20 cellular contexts compared by ENCODE assay signal in genomic region chr10:128915630-128916029, GRCh38.
A peak's percentile ranks its signal among the peaks of the same experiment; 100 is the strongest.
DNase-seq lines count a peak whose midpoint lies in the region; ATAC-seq and TF ChIP-seq lines count a peak whose summit lies in the region.
"Had no signal": no experiment of that assay in that cellular context is flagged by ENCODE, and none has a peak within 500 bp of the region (broad histone marks: within the 10 kb centered on the region; RNA-seq: fewer than 3 reads in every experiment).

No MANE protein-coding gene starts in this region.

- peak; percentile 57 for ATAC-seq in Right ventricle myocardium inferior
- ATAC-seq in sciatic nerve, result peak; percentile 47

- intact Hi-C loops in Right ventricle myocardium inferior (cut with DNase I), result no loop called here
- intact Hi-C loops in cardiac septum (cut with DNase I), result no loop called here
- intact Hi-C loops in esophagus muscularis mucosa (cut with DNase I), result no loop called here
- intact Hi-C loops in left ventricle myocardium inferior (cut with micrococcal nuclease), result no loop called here
- intact Hi-C loops in sciatic nerve (cut with DNase I), result no loop called here

- H3K4me1 ChIP-seq in esophagus muscularis mucosa (peaks cover 0 to 19% (median 18%) of the 10 kb centered on the region in 4 donors), left ventricle myocardium inferior (peaks cover 15% of the 10 kb centered on the region)
- H3K4me1 ChIP-seq: BLaER1 had no signal

- no peak for DNase-seq in Right ventricle myocardium inferior (ENCODE audit: missing footprints)
- no peak for DNase-seq in cardiac septum (ENCODE audit: low spot score)
- no peak for DNase-seq in esophagus muscularis mucosa (ENCODE audit: extremely low spot score)
- DNase-seq in left ventricle myocardium inferior, result no peak
- DNase-seq in sciatic nerve (ENCODE audit: low spot score), result no peak
- no peak for DNase-seq in T1000 (lab: John Stamatoyannopoulos, UW)
- no peak for DNase-seq in activated CD4-positive, alpha-beta T cell treated with anti-CD3 and anti-CD28 coated beads, Interleukin-2, amount 50 U/mL, for 4 hours
- no peak for DNase-seq in COLO829 (ENCODE audit: low spot score)
- DNase-seq: Calu3; CD4-positive, alpha-beta T cell; CD8-positive, alpha-beta memory T cell; COR-L47; DMS53; DMS79 treated with DMSO at 0.1 percent for 48 hours; GF-D8; GOT3; HCEC 1CT had no signal

- 92% methylated on average over 10 of the region's 10 CpGs for WGBS in esophagus muscularis mucosa

- H3K4me3 ChIP-seq in esophagus muscularis mucosa (no peak overlapping the region), left ventricle myocardium inferior (peak overlapping the region; percentile 19)
- H3K4me3 ChIP-seq: BLaER1 had no signal

- TF ChIP-seq CTCF in esophagus muscularis mucosa (IDR thresholded peaks at IDR 0.05) (no peak), left ventricle myocardium inferior (IDR thresholded peaks at IDR 0.05; ENCODE audit: borderline replicate concordance) (no peak)

- H3K9me3 ChIP-seq in esophagus muscularis mucosa (no peaks in the 10 kb centered on the region), left ventricle myocardium inferior (replicated peaks) (no peaks in the 10 kb centered on the region)
- H3K9me3 ChIP-seq: BLaER1 had no signal

- TF ChIP-seq EP300 in esophagus muscularis mucosa (IDR thresholded peaks at IDR 0.05), result no peak

- no peaks in the 10 kb centered on the region for H3K27me3 ChIP-seq in esophagus muscularis mucosa
- H3K27me3 ChIP-seq in left ventricle myocardium inferior (ENCODE audit: low read depth), result peaks cover 53% of the 10 kb centered on the region
- H3K27me3 ChIP-seq: BLaER1 had no signal

- no peak for TF ChIP-seq POLR2A in esophagus muscularis mucosa (IDR thresholded peaks at IDR 0.05; ENCODE audit: low read depth)

- H3K27ac ChIP-seq in esophagus muscularis mucosa (replicated peaks in 1 of 4) (peak overlapping the region in 3 of 4 donors; percentile 33 to 45 (median 42)), left ventricle myocardium inferior (replicated peaks) (peak overlapping the region; percentile 66)
- H3K27ac ChIP-seq: 22Rv1, BLaER1, C4-2B had no signal

- H3K36me3 ChIP-seq in esophagus muscularis mucosa, result no peaks in the 10 kb centered on the region
- no peaks in the 10 kb centered on the region for H3K36me3 ChIP-seq in left ventricle myocardium inferior
- H3K36me3 ChIP-seq: BLaER1 had no signal
